ENCODE assay signal across 8 cellular contexts in the genomic region with DNA sequence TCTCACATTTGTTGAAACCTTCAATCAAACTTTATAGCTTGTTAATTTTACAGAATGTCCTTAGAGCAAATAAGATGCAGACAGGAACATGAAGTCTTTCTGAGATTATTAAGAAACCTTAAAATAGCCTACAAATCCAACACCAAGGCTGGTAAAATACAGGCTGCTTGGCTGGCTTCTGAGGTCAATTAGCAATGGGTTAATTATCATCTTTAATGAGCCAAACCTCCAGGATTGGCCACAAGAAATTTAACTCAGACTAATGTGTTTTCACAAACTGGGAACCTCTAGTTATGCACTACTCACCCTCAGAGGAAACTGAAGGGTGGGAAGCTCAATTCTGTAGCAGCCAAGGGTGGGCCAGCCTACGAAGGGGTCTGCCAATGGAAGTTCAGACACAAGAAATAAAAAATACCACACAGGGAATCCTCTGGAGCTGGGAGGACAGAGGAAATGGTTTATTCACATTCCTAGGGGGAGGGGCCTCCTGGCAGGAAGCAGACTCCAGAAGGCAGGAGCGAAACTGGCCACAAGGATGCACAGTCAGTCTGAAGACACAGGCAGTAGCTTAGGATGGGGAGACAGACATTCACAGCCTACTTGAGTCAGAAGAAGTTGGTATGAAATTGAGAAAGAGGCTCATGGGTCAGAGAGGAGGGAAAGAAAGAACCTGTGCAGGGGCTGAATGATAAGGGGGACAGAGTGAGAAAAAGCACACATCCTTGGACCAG. TPM values are rescaled to one million over a fixed set of nuclear protein-coding genes. Genes with fewer than 3 reads are reported as not detected.
DNase-seq lines count a peak whose midpoint lies in the region; ATAC-seq and TF ChIP-seq lines count a peak whose summit lies in the region.

No MANE protein-coding gene starts in this region.

- no peak for TF ChIP-seq POLR2A in esophagus squamous epithelium (IDR thresholded peaks at IDR 0.05)

- ATAC-seq in GM19324 (IDR thresholded peaks at IDR 0.05; ENCODE audit: low FRiP score, unreplicated experiment) (no peak), HG03521 (IDR thresholded peaks at IDR 0.05; ENCODE audit: unreplicated experiment) (no peak)

- no peak overlapping the region for H2AFZ ChIP-seq in neuronal stem cell (ENCODE audit: low read length)

- no peak overlapping the region for H2BK5ac ChIP-seq in neuronal stem cell (ENCODE audit: low read length)

- no peak overlapping the region for H3K14ac ChIP-seq in neuronal stem cell (ENCODE audit: low read length)

- H3K4me1 ChIP-seq in SJCRH30, result peaks cover 7% of the 10 kb centered on the region
- H3K4me1 ChIP-seq in esophagus squamous epithelium, result peaks cover 33 to 88% (median 42%) of the 10 kb centered on the region in 3 donors
- H3K4me1 ChIP-seq in neuronal stem cell (ENCODE audit: control insufficient read depth in 2 of 2, insufficient read depth in 1 of 2, low read depth in 1 of 2, low read length in 2 of 2), result peaks cover 8 to 9% of the 10 kb centered on the region in 2 donors

- H2BK12ac ChIP-seq in neuronal stem cell (ENCODE audit: low read length), result no peak overlapping the region

- H4K8ac ChIP-seq in neuronal stem cell (ENCODE audit: low read depth, low read length), result no peak overlapping the region

- no peak overlapping the region for H4K91ac ChIP-seq in neuronal stem cell (ENCODE audit: low read depth, low read length, poor library complexity)

- H3K27ac ChIP-seq in SJCRH30 (no peak overlapping the region), esophagus squamous epithelium (peak overlapping the region; percentile 2 to 90 (median 85)), neuronal stem cell (replicated peaks; ENCODE audit: low read length) (no peak overlapping the region)

- peaks cover 3% of the 10 kb centered on the region for H3K79me1 ChIP-seq in neuronal stem cell (ENCODE audit: low read depth, low read length)

- H3K9me3 ChIP-seq in SJCRH30 (replicated peaks), result no peaks in the 10 kb centered on the region
- no peaks in the 10 kb centered on the region for H3K9me3 ChIP-seq in esophagus squamous epithelium
- no peaks in the 10 kb centered on the region for H3K9me3 ChIP-seq in neuronal stem cell (replicated peaks in 1 of 2; ENCODE audit: control insufficient read depth in 2 of 2, insufficient read depth in 1 of 2, low read depth in 1 of 2, low read length in 2 of 2)

- H3K36me3 ChIP-seq in SJCRH30 (no peaks in the 10 kb centered on the region), esophagus squamous epithelium (peaks cover 0 to 4% (median 0%) of the 10 kb centered on the region in 3 donors), neuronal stem cell (replicated peaks in 1 of 2; ENCODE audit: control insufficient read depth in 2 of 2, insufficient read depth in 2 of 2, low read length in 2 of 2) (peaks cover 0 to 14% of the 10 kb centered on the region in 2 donors)

- intact Hi-C loops in esophagus squamous epithelium (cut with DNase I), result loop anchor here (10.0 kb wide), 1 partner anchor 154 kb away; no protein-coding TSS in a partner anchor

- H3K4ac ChIP-seq in neuronal stem cell (ENCODE audit: low read length), result no peak overlapping the region

- H3K9ac ChIP-seq in neuronal stem cell (ENCODE audit: low read depth, low read length, poor library complexity), result no peak overlapping the region

- WGBS in esophagus squamous epithelium, 2 donors, result 52 to 77% methylated on average over 2 of the region's 2 CpGs
- no CpG with 5 or more reads among the region's 2 CpGs for WGBS in neuronal stem cell (ENCODE audit: extremely low coverage in 2 of 2, insufficient read length in 2 of 2, insufficient replicate concordance in 1 of 2), 2 donors

- H2AK5ac ChIP-seq in neuronal stem cell (ENCODE audit: low read depth, low read length), result no peak overlapping the region

- no peak overlapping the region for H2BK15ac ChIP-seq in neuronal stem cell (ENCODE audit: low read length)

- no peak overlapping the region for H3K4me2 ChIP-seq in neuronal stem cell (ENCODE audit: insufficient read depth, low read length, poor library complexity, severe bottlenecking)

- no peak overlapping the region for H3K23ac ChIP-seq in neuronal stem cell (ENCODE audit: low read depth, low read length, poor library complexity)

- H2BK120ac ChIP-seq in neuronal stem cell (ENCODE audit: low read depth, low read length), result no peak overlapping the region

- no peak overlapping the region for H3K18ac ChIP-seq in neuronal stem cell (ENCODE audit: low read length)

- TF ChIP-seq CTCF in GM12875 (IDR thresholded peaks at IDR 0.05; ENCODE audit: borderline replicate concordance, insufficient read depth, low read depth, low read length), result no peak
- TF ChIP-seq CTCF in esophagus squamous epithelium (IDR thresholded peaks at IDR 0.05), result peak in 2 of 6 experiments; percentile 13 to 32

- no peaks in the 10 kb centered on the region for H3K27me3 ChIP-seq in SJCRH30
- H3K27me3 ChIP-seq in esophagus squamous epithelium, result no peaks in the 10 kb centered on the region
- no peaks in the 10 kb centered on the region for H3K27me3 ChIP-seq in neuronal stem cell (ENCODE audit: control insufficient read depth in 3 of 3, insufficient read depth in 3 of 3, low read depth in 1 of 3, low read length in 3 of 3)

- peak overlapping the region; percentile 47 for H3K4me3 ChIP-seq in GM12875 (ENCODE audit: low read depth, low read length)
- H3K4me3 ChIP-seq in SJCRH30, result no peak overlapping the region
- no peak overlapping the region for H3K4me3 ChIP-seq in esophagus squamous epithelium
- no peak overlapping the region for H3K4me3 ChIP-seq in neuronal stem cell (ENCODE audit: low read length in 2 of 2)

- DNase-seq in SJCRH30, result peak; percentile 34 to 40
- DNase-seq in esophagus squamous epithelium (lab: John Stamatoyannopoulos, UW), result no peak
- peak; percentile 30 for DNase-seq in neuronal stem cell (ENCODE audit: low spot score)
- DNase-seq in stimulated activated CD4-positive, alpha-beta T cell treated with anti-CD3 and anti-CD28 coated beads, Interleukin-4, amount 100 ng/mL, for 1 hour, result no peak
- no peak for DNase-seq in activated CD4-positive, CD25-positive, alpha-beta regulatory T cell (lab: John Stamatoyannopoulos, UW)

RNA-seq across cellular contexts. Expression of gene HIC1, which starts 36.1 kb away (rescaled TPM):
- 0.13 and 0.18 TPM in 2 replicates for total RNA-seq in SJCRH30 (2014; rRNA removed; shearing (Covaris generic))
- 10 to 100 TPM in 1 of 4 donors, 1 to 10 TPM in 3; 2.1 to 14.1 (median 5.9) TPM for total RNA-seq in esophagus squamous epithelium
- polyA plus RNA-seq in neuronal stem cell (2013, experiment 1 of 2), result 0.08 TPM
- 0.04 TPM for polyA plus RNA-seq in neuronal stem cell (2013, experiment 2 of 2)

RNA-seq across cellular contexts. Expression of gene OVCA2, which starts 49.1 kb away (rescaled TPM):
- 14.1 and 17.2 TPM in 2 replicates for total RNA-seq in SJCRH30 (2014; rRNA removed; shearing (Covaris generic))
- 10 to 100 TPM; 42.3 to 70.5 (median 53.2) TPM for total RNA-seq in esophagus squamous epithelium
- 13.9 TPM for polyA plus RNA-seq in neuronal stem cell (2013, experiment 1 of 2)
- 14.2 TPM for polyA plus RNA-seq in neuronal stem cell (2013, experiment 2 of 2)

Comparison
In these comparisons a context has a peak if more than half of its experiments do, and no peak if none do; other contexts are left out.
1. DNase-seq: peak in SJCRH30 (2 of 2) and neuronal stem cell (single experiment); none in esophagus squamous epithelium (single experiment), stimulated activated CD4-positive, alpha-beta T cell treated with anti-CD3 and anti-CD28 coated beads, Interleukin-4, amount 100 ng/mL, for 1 hour (single experiment) and activated CD4-positive, CD25-positive, alpha-beta regulatory T cell (0 of 4).
2. H3K27ac ChIP-seq: peak in esophagus squamous epithelium (4 of 4); none in SJCRH30 (single experiment) and neuronal stem cell (single experiment).